ENCODE assay signal across 14 cellular contexts in genomic region chr9:16729656-16730055, GRCh38.
DNase-seq lines count a peak whose midpoint lies in the region; ATAC-seq and TF ChIP-seq lines count a peak whose summit lies in the region.
"Had no signal": no experiment of that assay in that cellular context is flagged by ENCODE, and none has a peak within 500 bp of the region (broad histone marks: within the 10 kb centered on the region; RNA-seq: fewer than 3 reads in every experiment).

No MANE protein-coding gene starts in this region.

- H3K4me1 ChIP-seq in iPS-20b (ENCODE audit: insufficient read depth, low read length) (peaks cover 77% of the 10 kb centered on the region), adrenal gland (replicated peaks in 1 of 2) (no peaks in the 10 kb centered on the region)

- DNase-seq in NCI-H82 (lab: John Stamatoyannopoulos, UW) (peak; percentile 10), NCI-H82 treated with DMSO at 0.1 percent for 48 hours (lab: John Stamatoyannopoulos, UW; ENCODE audit: unreplicated experiment) (no peak), NCI-H748 (lab: John Stamatoyannopoulos, UW; ENCODE audit: unreplicated experiment) (peak; percentile 97), NCI-H146 treated with DMSO at 0.1 percent for 48 hours (lab: John Stamatoyannopoulos, UW; ENCODE audit: unreplicated experiment) (no peak), adrenal gland (no peak), MG63 (no peak), left ventricle myocardium superior (no peak)
- DNase-seq: 8988T, left colon, spleen, transverse colon had no signal

- peak overlapping the region; percentile 15; the same call in 1 of the 2 replicates for H3K4me3 ChIP-seq in iPS-20b (ENCODE audit: low read length)
- H3K4me3 ChIP-seq in adrenal gland = no peak overlapping the region
- no peak overlapping the region for H3K4me3 ChIP-seq in MG63
- H3K4me3 ChIP-seq: ascending aorta, gastroesophageal sphincter, spleen, transverse colon had no signal

- intact Hi-C loops in adrenal gland (cut with DNase I) (no loop called here), left ventricle myocardium superior (cut with micrococcal nuclease) (no loop called here)

- H3K36me3 ChIP-seq in iPS-20b (ENCODE audit: insufficient read depth, low read depth, low read length) (no peaks in the 10 kb centered on the region), adrenal gland (replicated peaks in 1 of 2) (no peaks in the 10 kb centered on the region), MG63 (no peaks in the 10 kb centered on the region)
- H3K36me3 ChIP-seq: ascending aorta, gastroesophageal sphincter, spleen, transverse colon had no signal

- H3K9me3 ChIP-seq in iPS-20b (ENCODE audit: insufficient read depth, low read depth, low read length) = no peaks in the 10 kb centered on the region
- H3K9me3 ChIP-seq in adrenal gland (replicated peaks in 1 of 3) = no peaks in the 10 kb centered on the region
- H3K9me3 ChIP-seq in MG63 = no peaks in the 10 kb centered on the region
- H3K9me3 ChIP-seq: ascending aorta, gastroesophageal sphincter, spleen, transverse colon had no signal

- 70 to 79% (median 75%) methylated on average over 5 of the region's 5 CpGs for WGBS in adrenal gland, 4 donors

- no peaks in the 10 kb centered on the region for H3K27me3 ChIP-seq in iPS-20b (ENCODE audit: insufficient read depth, low read length)
- no peaks in the 10 kb centered on the region for H3K27me3 ChIP-seq in adrenal gland
- no peaks in the 10 kb centered on the region for H3K27me3 ChIP-seq in MG63
- H3K27me3 ChIP-seq: ascending aorta, gastroesophageal sphincter, transverse colon had no signal

- H3K27ac ChIP-seq in iPS-20b (ENCODE audit: low read length) = no peak overlapping the region
- no peak overlapping the region for H3K27ac ChIP-seq in adrenal gland
- H3K27ac ChIP-seq: ascending aorta, spleen had no signal

- TF ChIP-seq POLR2A in adrenal gland (IDR thresholded peaks at IDR 0.05) = no peak

- no peak for ATAC-seq in left ventricle myocardium superior
- ATAC-seq: gastroesophageal sphincter, left colon had no signal

- peak overlapping the region; percentile 22; the same call in 1 of the 2 replicates for H3K9ac ChIP-seq in iPS-20b (ENCODE audit: low read depth, low read length)

- no peak for TF ChIP-seq CTCF in adrenal gland (IDR thresholded peaks at IDR 0.05)

Comparison
In these comparisons a context has a peak if more than half of its experiments do, and no peak if none do; other contexts are left out.
1. DNase-seq: peak in NCI-H82 (single experiment) and NCI-H748 (single experiment); none in NCI-H82 treated with DMSO at 0.1 percent for 48 hours (single experiment), NCI-H146 treated with DMSO at 0.1 percent for 48 hours (single experiment), adrenal gland (0 of 7), MG63 (single experiment) and left ventricle myocardium superior (single experiment).